ENCODE assay signal across 1 cellular context in genomic region chr20:1946762-1947534, GRCh38.
TF ChIP-seq lines count a peak whose summit lies in the region.

No MANE protein-coding gene starts in this region.

TF ChIP-seq in HepG2, 621 proteins besides CTCF, POLR2A, EP300 and RAD21 (continued from another document and continues in another):
- TF ChIP-seq REST (IDR thresholded peaks at IDR 0.05; ENCODE audit: borderline replicate concordance in 1 of 2, low read depth in 1 of 2, low read length in 2 of 2) = no peak
- TF ChIP-seq ZFY (CRISPR knock-in tag; IDR thresholded peaks at IDR 0.05) = no peak
- TF ChIP-seq ZNF20 (CRISPR knock-in tag; IDR thresholded peaks at IDR 0.05) = no peak
- peak; percentile 70; the same call in 1 of the 2 replicates for TF ChIP-seq ZNF891 (CRISPR knock-in tag; IDR thresholded peaks at IDR 0.05)
- no peak for TF ChIP-seq ZBTB21 (CRISPR knock-in tag; IDR thresholded peaks at IDR 0.05)
- peak; percentile 56 for TF ChIP-seq ZNF687 (CRISPR knock-in tag; IDR thresholded peaks at IDR 0.05)
- no peak for TF ChIP-seq ZNF598 (CRISPR knock-in tag; IDR thresholded peaks at IDR 0.05; ENCODE audit: borderline replicate concordance)
- no peak for TF ChIP-seq ZBTB7A (CRISPR knock-in tag; IDR thresholded peaks at IDR 0.05)
- TF ChIP-seq ZFP41 (CRISPR knock-in tag; IDR thresholded peaks at IDR 0.05; ENCODE audit: borderline replicate concordance) = no peak
- no peak for TF ChIP-seq ZEB1 (IDR thresholded peaks at IDR 0.05; ENCODE audit: insufficient replicate concordance, low read depth)
- no peak for TF ChIP-seq ZSCAN9 (CRISPR knock-in tag; IDR thresholded peaks at IDR 0.05; ENCODE audit: borderline replicate concordance)
- TF ChIP-seq ELF1 (CRISPR knock-in tag; IDR thresholded peaks at IDR 0.05) = no peak
- TF ChIP-seq HNRNPLL (IDR thresholded peaks at IDR 0.05; ENCODE audit: low read depth, low read length, poor library complexity, severe bottlenecking) = peak; percentile 90
- TF ChIP-seq ZNF17 (CRISPR knock-in tag; IDR thresholded peaks at IDR 0.05) = no peak
- no peak for TF ChIP-seq KDM2A (CRISPR knock-in tag; IDR thresholded peaks at IDR 0.05; ENCODE audit: borderline replicate concordance, low read depth)
- TF ChIP-seq ZBTB42 (CRISPR knock-in tag; IDR thresholded peaks at IDR 0.05) = no peak
- no peak for TF ChIP-seq IKZF4 (CRISPR knock-in tag; IDR thresholded peaks at IDR 0.05; ENCODE audit: borderline replicate concordance, low read depth, not compliant biosample characterization)
- no peak for TF ChIP-seq STAG1 (CRISPR knock-in tag; IDR thresholded peaks at IDR 0.05)
- TF ChIP-seq ZNF432 (CRISPR knock-in tag; IDR thresholded peaks at IDR 0.05; ENCODE audit: borderline replicate concordance) = no peak
- 0 out of 2 replicates have a peak, but pooled peaks have one; percentile 30 for TF ChIP-seq SNAPC5 (CRISPR knock-in tag; IDR thresholded peaks at IDR 0.05; ENCODE audit: borderline replicate concordance)
- no peak for TF ChIP-seq NR0B2 (CRISPR knock-in tag; IDR thresholded peaks at IDR 0.05)
- TF ChIP-seq NKX3-1 (CRISPR knock-in tag; IDR thresholded peaks at IDR 0.05) = 0 out of 2 replicates have a peak, but pooled peaks have one; percentile 48
- TF ChIP-seq TRIM22 (IDR thresholded peaks at IDR 0.05) = no peak
- no peak for TF ChIP-seq THAP7 (CRISPR knock-in tag; IDR thresholded peaks at IDR 0.05)
- TF ChIP-seq PTBP1 (IDR thresholded peaks at IDR 0.05; ENCODE audit: low read depth, low read length, poor library complexity, severe bottlenecking) = peak; percentile 92
- no peak for TF ChIP-seq HNF4G (IDR thresholded peaks at IDR 0.05; ENCODE audit: borderline replicate concordance, low read depth, low read length)
- TF ChIP-seq HNF4G (CRISPR knock-in tag; IDR thresholded peaks at IDR 0.05; ENCODE audit: borderline replicate concordance, low read depth) = no peak
- no peak for TF ChIP-seq ATRX (CRISPR knock-in tag; IDR thresholded peaks at IDR 0.05; ENCODE audit: borderline replicate concordance)
- no peak for TF ChIP-seq ZNF549 (CRISPR knock-in tag; IDR thresholded peaks at IDR 0.05)
- TF ChIP-seq ZNF282 (IDR thresholded peaks at IDR 0.05; ENCODE audit: partially characterized antibody) = no peak
- TF ChIP-seq YEATS2 (CRISPR knock-in tag; IDR thresholded peaks at IDR 0.05; ENCODE audit: borderline replicate concordance) = no peak
- no peak for TF ChIP-seq SKI (IDR thresholded peaks at IDR 0.05; ENCODE audit: partially characterized antibody)
- TF ChIP-seq PLRG1 (conservative IDR thresholded peaks at IDR 0.05) = no peak
- peak; percentile 89 for TF ChIP-seq SIX4 (CRISPR knock-in tag; IDR thresholded peaks at IDR 0.05)
- no peak for TF ChIP-seq ZNF570 (CRISPR knock-in tag; IDR thresholded peaks at IDR 0.05; ENCODE audit: borderline replicate concordance)
- TF ChIP-seq SUZ12 (IDR thresholded peaks at IDR 0.05; ENCODE audit: low read depth, low read length) = no peak
- no peak for TF ChIP-seq MTF2 (CRISPR knock-in tag; IDR thresholded peaks at IDR 0.05; ENCODE audit: borderline replicate concordance)
- TF ChIP-seq ZNF646 (CRISPR knock-in tag; IDR thresholded peaks at IDR 0.05) = no peak
- TF ChIP-seq REL (CRISPR knock-in tag; conservative IDR thresholded peaks at IDR 0.05) = no peak
- TF ChIP-seq NR2F1 (CRISPR knock-in tag; IDR thresholded peaks at IDR 0.05) = no peak
- TF ChIP-seq ZNF30 (CRISPR knock-in tag; IDR thresholded peaks at IDR 0.05) = no peak
- no peak for TF ChIP-seq TFE3 (CRISPR knock-in tag; IDR thresholded peaks at IDR 0.05)
- TF ChIP-seq MAX (IDR thresholded peaks at IDR 0.05) = 0 out of 2 replicates have a peak, but pooled peaks have one; percentile 20
- TF ChIP-seq ZNF563 (CRISPR knock-in tag; IDR thresholded peaks at IDR 0.05) = no peak
- TF ChIP-seq SOX5 (CRISPR knock-in tag; IDR thresholded peaks at IDR 0.05; ENCODE audit: borderline replicate concordance) = no peak
